ENCODE assay signal across 24 cellular contexts in the genomic region with DNA sequence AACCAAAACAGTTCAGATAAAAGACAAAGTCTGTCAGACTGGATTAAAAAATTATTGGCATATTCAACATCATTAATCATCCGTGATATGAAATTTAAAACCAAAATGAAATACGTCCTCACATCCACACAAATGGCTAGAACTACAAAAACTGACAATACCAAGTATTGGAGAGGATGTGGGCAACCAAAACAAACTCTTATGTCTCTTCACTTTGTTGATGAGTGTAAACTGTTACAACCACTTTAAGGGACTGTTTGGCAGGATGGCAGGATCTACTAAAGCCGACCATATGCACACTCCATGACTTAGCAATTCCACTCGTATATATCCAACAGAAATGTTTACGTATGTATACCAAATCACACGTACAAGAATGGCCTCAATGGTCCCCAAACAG. TPM values are rescaled to one million over a fixed set of nuclear protein-coding genes. Genes with fewer than 3 reads are reported as not detected.
A peak's percentile ranks its signal among the peaks of the same experiment; 100 is the strongest.
DNase-seq lines count a peak whose midpoint lies in the region; ATAC-seq, FAIRE-seq and TF ChIP-seq lines count a peak whose summit lies in the region.
"Had no signal": no experiment of that assay in that cellular context is flagged by ENCODE, and none has a peak within 500 bp of the region (broad histone marks: within the 10 kb centered on the region; RNA-seq: fewer than 3 reads in every experiment).

No MANE protein-coding gene starts in this region.

- H3K4me1 Mint-ChIP-seq in activated CD8-positive, alpha-beta memory T cell treated with anti-CD3 and anti-CD28 coated beads, Interleukin-2, amount 10 ng/mL, durations not matched to agents 7 days and 5 days = peaks cover 42% of the 10 kb centered on the region
- H3K4me1 Mint-ChIP-seq in WTC11 = no peaks in the 10 kb centered on the region
- peaks cover 49 to 79% of the 10 kb centered on the region in 2 donors for H3K4me1 Mint-ChIP-seq in immature natural killer cell
- H3K4me1 Mint-ChIP-seq: H9 had no signal

- POLR2A ChIA-PET in A549 (lab: Yijun Ruan, JAX) (no interaction called here), WTC11 (lab: Charles Lee) (no interaction called here)

- TF ChIP-seq RAD21 in A549 (conservative IDR thresholded peaks at IDR 0.05 in 1 of 2, IDR thresholded peaks at IDR 0.05 in 1 of 2) = no peak

- CTCF ChIA-PET in activated CD8-positive, alpha-beta memory T cell treated with anti-CD3 and anti-CD28 coated beads, Interleukin-2, amount 10 ng/mL, durations not matched to agents 7 days and 5 days (lab: Charles Lee) = interaction anchor here (0.9 kb wide), 1 partner anchor 24 kb away, joined by 3 read pairs; no protein-coding TSS in a partner anchor
- CTCF ChIA-PET in A549 (lab: Yijun Ruan, JAX) (no interaction called here), WTC11 (lab: Charles Lee) (no interaction called here)

- peak; percentile 49 for ATAC-seq in activated CD8-positive, alpha-beta memory T cell treated with anti-CD3 and anti-CD28 coated beads, Interleukin-2, amount 10 ng/mL, durations not matched to agents 7 days and 5 days
- ATAC-seq in A549 (no peak), WTC11 (no peak), gastroesophageal sphincter (no peak)
- ATAC-seq: HepG2 had no signal

- no peaks in the 10 kb centered on the region for H3K4me1 ChIP-seq in A549
- peaks cover 0 to 4% (median 0%) of the 10 kb centered on the region in 3 donors for H3K4me1 ChIP-seq in gastroesophageal sphincter
- H3K4me1 ChIP-seq: Peyer's patch had no signal

- H3K36me3 ChIP-seq in gastroesophageal sphincter = peaks cover 0 to 40% of the 10 kb centered on the region in 2 donors

- H3K27me3 ChIP-seq in gastroesophageal sphincter = no peaks in the 10 kb centered on the region
- H3K27me3 ChIP-seq: Peyer's patch had no signal

- no peak for DNase-seq in activated CD8-positive, alpha-beta memory T cell treated with anti-CD3 and anti-CD28 coated beads, Interleukin-2, amount 10 ng/mL, durations not matched to agents 7 days and 5 days
- DNase-seq in activated CD8-positive, alpha-beta memory T cell treated with anti-CD3 and anti-CD28 coated beads, Interleukin-2, amount 50 U/mL, for 48 hours = no peak
- no peak for DNase-seq in A549 (ENCODE audit: low read depth in 1 of 2, low spot score in 1 of 2)
- no peak for DNase-seq in WTC11 (ENCODE audit: low spot score)
- DNase-seq in immature natural killer cell = no peak
- no peak for DNase-seq in H4 (ENCODE audit: low spot score)
- no peak for DNase-seq in NCI-H2196 (lab: John Stamatoyannopoulos, UW; ENCODE audit: unreplicated experiment)
- DNase-seq: 8988T, AML-193, C1 segment of cervical spinal cord, H9, KBM-7, MM.1S, NCI-H1048, NCI-H1436, NCI-H187 treated with DMSO at 0.1 percent for 48 hours, NCI-H226, NCI-H524, NCI-H774, Peyer's patch had no signal

- peak; percentile 49 for FAIRE-seq in A549 (lab: Jason Lieb, UNC)
- FAIRE-seq: GM12892, HepG2 had no signal

- H3K27ac ChIP-seq in A549 = no peak overlapping the region
- no peak overlapping the region for H3K27ac ChIP-seq in gastroesophageal sphincter
- H3K27ac ChIP-seq: HL-60, Peyer's patch had no signal

- H3K4me3 ChIP-seq in A549 = no peak overlapping the region
- H3K4me3 ChIP-seq in gastroesophageal sphincter = no peak overlapping the region
- H3K4me3 ChIP-seq: Peyer's patch had no signal

- peaks cover 69% of the 10 kb centered on the region for H3K36me3 Mint-ChIP-seq in activated CD8-positive, alpha-beta memory T cell treated with anti-CD3 and anti-CD28 coated beads, Interleukin-2, amount 10 ng/mL, durations not matched to agents 7 days and 5 days
- H3K36me3 Mint-ChIP-seq in WTC11 = peaks cover 50% of the 10 kb centered on the region
- H3K36me3 Mint-ChIP-seq in immature natural killer cell = peaks cover 14 to 40% (median 16%) of the 10 kb centered on the region in 3 donors

- H3K27me3 Mint-ChIP-seq in activated CD8-positive, alpha-beta memory T cell treated with anti-CD3 and anti-CD28 coated beads, Interleukin-2, amount 10 ng/mL, durations not matched to agents 7 days and 5 days = no peaks in the 10 kb centered on the region
- H3K27me3 Mint-ChIP-seq in WTC11 (ENCODE audit: low read depth) (no peaks in the 10 kb centered on the region), immature natural killer cell (ENCODE audit: low read depth in 3 of 3) (peaks cover 0 to 4% (median 0%) of the 10 kb centered on the region in 3 donors)

- no peak overlapping the region for H3K4me2 ChIP-seq in A549

- peak overlapping the region; percentile 62 for H3K27ac Mint-ChIP-seq in activated CD8-positive, alpha-beta memory T cell treated with anti-CD3 and anti-CD28 coated beads, Interleukin-2, amount 10 ng/mL, durations not matched to agents 7 days and 5 days
- peak overlapping the region; percentile 57; the same call in 1 of the 2 replicates for H3K27ac Mint-ChIP-seq in WTC11
- peak overlapping the region in 5 of 6 donors; percentile 7 to 70 (median 38) for H3K27ac Mint-ChIP-seq in immature natural killer cell
- H3K27ac Mint-ChIP-seq: H9 had no signal

- H3K4me3 Mint-ChIP-seq in activated CD8-positive, alpha-beta memory T cell treated with anti-CD3 and anti-CD28 coated beads, Interleukin-2, amount 10 ng/mL, durations not matched to agents 7 days and 5 days = no peak overlapping the region
- H3K4me3 Mint-ChIP-seq in WTC11 (no peak overlapping the region), immature natural killer cell (no peak overlapping the region)
- H3K4me3 Mint-ChIP-seq: H9 had no signal

- no peak for TF ChIP-seq EP300 in A549 (IDR thresholded peaks at IDR 0.05)
- no peak for TF ChIP-seq EP300 in gastroesophageal sphincter (IDR thresholded peaks at IDR 0.05)

- TF ChIP-seq CTCF in A549 (IDR thresholded peaks at IDR 0.05) = no peak
- no peak for TF ChIP-seq CTCF in WTC11 (IDR thresholded peaks at IDR 0.05)
- no peak for TF ChIP-seq CTCF in gastroesophageal sphincter (IDR thresholded peaks at IDR 0.05)

- no peaks in the 10 kb centered on the region for H3K9me3 ChIP-seq in A549
- H3K9me3 ChIP-seq in gastroesophageal sphincter = no peaks in the 10 kb centered on the region
- H3K9me3 ChIP-seq: Peyer's patch had no signal

- WGBS in A549 (ENCODE audit: missing lambda C conversion rate) = 91% methylated on average over 6 of the region's 6 CpGs
- WGBS in gastroesophageal sphincter (ENCODE audit: low coverage in 1 of 2), 2 donors = 91 to 94% methylated on average over 5 to 6 of the region's 6 CpGs

- peaks cover 5% of the 10 kb centered on the region for H3K9me3 Mint-ChIP-seq in activated CD8-positive, alpha-beta memory T cell treated with anti-CD3 and anti-CD28 coated beads, Interleukin-2, amount 10 ng/mL, durations not matched to agents 7 days and 5 days (ENCODE audit: low read depth)
- peaks cover 9% of the 10 kb centered on the region for H3K9me3 Mint-ChIP-seq in WTC11
- H3K9me3 Mint-ChIP-seq in immature natural killer cell = no peaks in the 10 kb centered on the region

- TF ChIP-seq POLR2A in A549 (IDR thresholded peaks at IDR 0.05; ENCODE audit: low read length) (no peak), gastroesophageal sphincter (IDR thresholded peaks at IDR 0.05) (no peak)

TF ChIP-seq in WTC11, 78 proteins besides CTCF, POLR2A, EP300 and RAD21 (continues in another document):
- TF ChIP-seq JUN (CRISPR knock-in tag; IDR thresholded peaks at IDR 0.05) (no peak), ETV6 (CRISPR knock-in tag; IDR thresholded peaks at IDR 0.05) (no peak), NR2C2 (CRISPR knock-in tag; IDR thresholded peaks at IDR 0.05) (no peak), FOXJ3 (CRISPR knock-in tag; IDR thresholded peaks at IDR 0.05; ENCODE audit: borderline replicate concordance) (no peak), CBFB (CRISPR knock-in tag; IDR thresholded peaks at IDR 0.05; ENCODE audit: low read depth) (no peak), NR3C1 (CRISPR knock-in tag; conservative IDR thresholded peaks at IDR 0.05; ENCODE audit: low read depth) (no peak), RELA (CRISPR knock-in tag; IDR thresholded peaks at IDR 0.05; ENCODE audit: borderline replicate concordance) (no peak), TP53 (CRISPR knock-in tag; IDR thresholded peaks at IDR 0.05) (no peak)

RNA-seq across cellular contexts. Expression of a gene that starts 24.8 kb away (rescaled TPM):
- 10 to 100 TPM; 28.3 to 29.0 TPM for total RNA-seq in activated CD8-positive, alpha-beta memory T cell treated with anti-CD3 and anti-CD28 coated beads, Interleukin-2, amount 10 ng/mL, durations not matched to agents 7 days and 5 days
- polyA plus RNA-seq in A549 (2011; rRNA removed) (48.0 and 54.1 TPM in 2 replicates), A549 (2017; fragmentation: RNase III; extraction: RNeasy Plus Mini Kit Qiagen cat#74134 plus additional on column Dnase treatment) (45.1 to 55.0 TPM (median 47.0 TPM) in 3 replicates), immature natural killer cell (10 to 100 TPM; 48.1 to 56.5 (median 48.7) TPM)
- polyA plus RNA-seq in A549 (2012; cell fraction: cytosol; rRNA removed) = 45.1 and 46.3 TPM in 2 replicates
- 10.8 and 13.8 TPM in 2 replicates for polyA plus RNA-seq in A549 (2012; cell fraction: nucleus; rRNA removed)
- polyA minus RNA-seq in A549 (2011; rRNA and poly(A)+ RNA removed) = 15.9 and 19.0 TPM in 2 replicates
- total RNA-seq in WTC11 (2021) (21.0 to 29.0 TPM (median 27.5 TPM) in 3 replicates), gastroesophageal sphincter (10 to 100 TPM in 2 of 4 donors, 1 to 10 TPM in 2; 6.9 to 20.5 (median 9.4) TPM)
- 27.5 and 39.5 TPM in 2 replicates for total RNA-seq in H4 (2014; rRNA removed; shearing (Covaris generic))

RNA-seq across cellular contexts. Expression of a gene that starts 30.8 kb away (rescaled TPM):
- 10 to 100 TPM; 62.5 to 73.2 TPM for total RNA-seq in activated CD8-positive, alpha-beta memory T cell treated with anti-CD3 and anti-CD28 coated beads, Interleukin-2, amount 10 ng/mL, durations not matched to agents 7 days and 5 days
- polyA plus RNA-seq in A549 (2011; rRNA removed) (88.8 and 95.8 TPM in 2 replicates), A549 (2017; fragmentation: RNase III; extraction: RNeasy Plus Mini Kit Qiagen cat#74134 plus additional on column Dnase treatment) (52.2 to 53.1 TPM (median 52.7 TPM) in 3 replicates), immature natural killer cell (10 to 100 TPM; 45.6 to 61.9 (median 56.1) TPM)
- polyA plus RNA-seq in A549 (2012; cell fraction: cytosol; rRNA removed) = 28.1 and 37.7 TPM in 2 replicates
- polyA plus RNA-seq in A549 (2012; cell fraction: nucleus; rRNA removed) = 20.3 TPM in 2 replicates
- 33.3 and 37.4 TPM in 2 replicates for polyA minus RNA-seq in A549 (2011; rRNA and poly(A)+ RNA removed)
- total RNA-seq in WTC11 (2021) (34.2 to 39.6 TPM (median 35.6 TPM) in 3 replicates), gastroesophageal sphincter (10 to 100 TPM; 48.6 to 69.6 (median 60.5) TPM)
- 44.4 and 51.6 TPM in 2 replicates for total RNA-seq in H4 (2014; rRNA removed; shearing (Covaris generic))

RNA-seq across cellular contexts. Expression of a gene that starts 50.2 kb away (rescaled TPM):
- 10 to 100 TPM; 20.5 to 27.8 TPM for total RNA-seq in activated CD8-positive, alpha-beta memory T cell treated with anti-CD3 and anti-CD28 coated beads, Interleukin-2, amount 10 ng/mL, durations not matched to agents 7 days and 5 days
- polyA plus RNA-seq in A549 (2011; rRNA removed) (50.3 and 68.1 TPM in 2 replicates), A549 (2017; fragmentation: RNase III; extraction: RNeasy Plus Mini Kit Qiagen cat#74134 plus additional on column Dnase treatment) (38.9 to 40.8 TPM (median 39.7 TPM) in 3 replicates), immature natural killer cell (10 to 100 TPM; 37.8 to 75.7 (median 52.6) TPM)
- polyA plus RNA-seq in A549 (2012; cell fraction: cytosol; rRNA removed) = 17.9 and 19.9 TPM in 2 replicates
- polyA plus RNA-seq in A549 (2012; cell fraction: nucleus; rRNA removed) = 6.5 and 10.0 TPM in 2 replicates
- polyA minus RNA-seq in A549 (2011; rRNA and poly(A)+ RNA removed) = 15.3 and 24.5 TPM in 2 replicates
- total RNA-seq in WTC11 (2021) (26.6 to 28.1 TPM (median 27.1 TPM) in 3 replicates), gastroesophageal sphincter (10 to 100 TPM; 15.9 to 29.1 (median 19.7) TPM)
- 47.9 and 54.5 TPM in 2 replicates for total RNA-seq in H4 (2014; rRNA removed; shearing (Covaris generic))
